ENCODE assay signal across 15 cellular contexts in the genomic region with DNA sequence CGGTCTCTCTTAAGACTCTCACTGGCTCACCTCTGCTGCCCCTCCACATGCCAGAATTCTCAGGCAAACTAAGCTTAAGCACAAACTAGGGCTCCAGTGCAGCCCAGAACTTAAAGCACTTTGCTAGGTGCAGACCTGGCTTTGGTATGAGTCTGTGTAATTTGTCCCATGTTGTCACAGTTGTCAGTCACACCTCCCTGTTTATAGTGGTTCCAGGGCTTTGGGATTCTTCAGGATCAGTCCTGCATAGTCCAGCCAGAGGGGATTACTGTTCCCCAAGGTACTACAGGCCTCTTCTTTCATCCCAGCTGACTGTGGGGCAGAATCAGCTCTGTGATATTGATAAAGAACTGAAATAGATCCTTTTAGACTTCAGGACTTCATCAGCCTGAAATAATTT.
"Had no signal": no experiment of that assay in that cellular context is flagged by ENCODE, and none has a peak within 500 bp of the region (broad histone marks: within the 10 kb centered on the region; RNA-seq: fewer than 3 reads in every experiment).

No MANE protein-coding gene starts in this region.

- H3K27me3 ChIP-seq: ascending aorta, breast epithelium, gastrocnemius medialis, pancreas, thyroid gland, vagina had no signal

- DNase-seq: activated naive CD4-positive, alpha-beta T cell treated with anti-CD3 and anti-CD28 coated beads for 36 hours; erythroblast; gastrocnemius medialis; hippocampal formation; kidney; pancreas; stimulated activated CD4-positive, alpha-beta T cell treated with anti-CD3 and anti-CD28 coated beads, Interleukin-2, amount 100 ng/mL, for 48 hours; T-cell; T1000; thyroid gland had no signal

- H3K27ac ChIP-seq: ascending aorta, breast epithelium, pancreas, thyroid gland, vagina had no signal

- H3K9me3 ChIP-seq: ascending aorta, breast epithelium, gastrocnemius medialis, pancreas, thyroid gland, vagina had no signal

- H3K4me1 ChIP-seq: breast epithelium, pancreas, thyroid gland had no signal

- ATAC-seq: activated CD4-positive, CD25-positive, alpha-beta regulatory T cell treated with anti-CD3 and anti-CD28 coated beads, Interleukin-2, amount 50 U/mL, for 24 hours; pancreas; stimulated activated memory B cell treated with anti-CD40 and anti-IgM and Interleukin-4, amounts not matched to agents 10 μg/mL and 1 μg/mL and 100 μg/mL, for 72 hours; T-cell had no signal

- H3K36me3 ChIP-seq: ascending aorta, breast epithelium, gastrocnemius medialis, pancreas, thyroid gland, vagina had no signal

- H3K4me3 ChIP-seq: ascending aorta, breast epithelium, gastrocnemius medialis, pancreas, thyroid gland, vagina had no signal
